ENCODE assay signal across 20 cellular contexts in genomic region chr6:97048771-97049170, GRCh38.
"Had no signal": no experiment of that assay in that cellular context is flagged by ENCODE, and none has a peak within 500 bp of the region (broad histone marks: within the 10 kb centered on the region; RNA-seq: fewer than 3 reads in every experiment).

No MANE protein-coding gene starts in this region.

- H3K9me3 ChIP-seq: esophagus squamous epithelium, pancreas, right lobe of liver, SJSA1, stomach had no signal

- H3K27me3 ChIP-seq: esophagus squamous epithelium, hepatocyte, pancreas, right lobe of liver, stomach had no signal

- H3K4me3 ChIP-seq: esophagus squamous epithelium, hepatocyte, pancreas, right lobe of liver, SJSA1, stomach had no signal

- H3K9me3 Mint-ChIP-seq: activated naive CD8-positive, alpha-beta T cell treated with anti-CD3 and anti-CD28 coated beads, Interleukin-2, amount 50 U/mL, for 24 hours; activated T-cell treated with anti-CD3 and anti-CD28 coated beads, Interleukin-2, amount 50 U/mL, for 4 hours; naive thymus-derived CD8-positive, alpha-beta T cell had no signal

- H2AFZ ChIP-seq: hepatocyte had no signal

- H3K36me3 ChIP-seq: esophagus squamous epithelium, pancreas, right lobe of liver, SJSA1, stomach had no signal

- H3K4me2 ChIP-seq: hepatocyte had no signal

- H3K79me2 ChIP-seq: hepatocyte had no signal

- H3K4me1 ChIP-seq: esophagus squamous epithelium, pancreas, right lobe of liver, SJSA1, stomach had no signal

- DNase-seq: activated CD4-positive, alpha-beta T cell treated with anti-CD3 and anti-CD28 coated beads for 4 hours; activated CD8-positive, alpha-beta memory T cell treated with anti-CD3 and anti-CD28 coated beads, Interleukin-2, amount 50 U/mL, for 4 hours; activated gamma-delta T cell; activated naive CD8-positive, alpha-beta T cell treated with anti-CD3 and anti-CD28 coated beads, Interleukin-2, amount 50 U/mL, for 24 hours; activated T-cell treated with anti-CD3 and anti-CD28 coated beads, Interleukin-2, amount 50 U/mL, for 4 hours; aorta; cortex of kidney; effector CD8-positive, alpha-beta T cell; esophagus squamous epithelium; left cardiac atrium; naive thymus-derived CD8-positive, alpha-beta T cell; pancreas; right lobe of liver; small intestine; stimulated activated CD4-positive, alpha-beta T cell treated with anti-CD3 and anti-CD28 coated beads, Interleukin-15, amount 100 ng/mL, for 24 hours; stimulated activated CD4-positive, alpha-beta T cell treated with anti-CD3 and anti-CD28 coated beads, Interleukin-2, amount 100 ng/mL, for 48 hours; stomach; T-helper 2 cell had no signal

- H3K27me3 Mint-ChIP-seq: activated naive CD8-positive, alpha-beta T cell treated with anti-CD3 and anti-CD28 coated beads, Interleukin-2, amount 50 U/mL, for 24 hours; naive thymus-derived CD8-positive, alpha-beta T cell had no signal

- H3K27ac ChIP-seq: esophagus squamous epithelium, pancreas, right lobe of liver, SJSA1, stomach had no signal

- ATAC-seq: left cardiac atrium; naive thymus-derived CD8-positive, alpha-beta T cell; right lobe of liver had no signal

- H3K4me3 Mint-ChIP-seq: activated naive CD8-positive, alpha-beta T cell treated with anti-CD3 and anti-CD28 coated beads, Interleukin-2, amount 50 U/mL, for 24 hours had no signal

- FAIRE-seq: pancreas, small intestine had no signal
